In genomic region chr20:51616060-51616459, GRCh38 we compare ENCODE assay signal across 3 cellular contexts.
TF ChIP-seq lines count a peak whose summit lies in the region.

No MANE protein-coding gene starts in this region.

TF ChIP-seq in SK-N-SH, 30 proteins besides CTCF, POLR2A, EP300 and RAD21 (continued from another document):
- TF ChIP-seq PBX3 (IDR thresholded peaks at IDR 0.05): no peak

TF ChIP-seq in SK-N-SH treated with all-trans-retinoic acid at 6 μM for 48 hours, 23 proteins besides CTCF, POLR2A, EP300 and RAD21 (continued from another document):
- TF ChIP-seq PATZ1 (CRISPR knock-in tag; IDR thresholded peaks at IDR 0.05; ENCODE audit: borderline replicate concordance): no peak
- TF ChIP-seq ZNF8 (CRISPR knock-in tag; IDR thresholded peaks at IDR 0.05): no peak
- TF ChIP-seq BACH2 (CRISPR knock-in tag; IDR thresholded peaks at IDR 0.05; ENCODE audit: borderline replicate concordance): no peak

TF ChIP-seq in WTC11, 78 proteins besides CTCF, POLR2A, EP300 and RAD21 (continued from another document):
- no peak for TF ChIP-seq ZSCAN18 (CRISPR knock-in tag; IDR thresholded peaks at IDR 0.05)
- no peak for TF ChIP-seq TCF7 (CRISPR knock-in tag; IDR thresholded peaks at IDR 0.05; ENCODE audit: low read depth)
- no peak for TF ChIP-seq TEAD4 (CRISPR knock-in tag; IDR thresholded peaks at IDR 0.05)
- no peak for TF ChIP-seq ZNF281 (CRISPR knock-in tag; IDR thresholded peaks at IDR 0.05)
- no peak for TF ChIP-seq MAX (CRISPR knock-in tag; IDR thresholded peaks at IDR 0.05)
- TF ChIP-seq SMAD4 (CRISPR knock-in tag; IDR thresholded peaks at IDR 0.05): no peak
- TF ChIP-seq PREB (CRISPR knock-in tag; IDR thresholded peaks at IDR 0.05; ENCODE audit: borderline replicate concordance): no peak
- TF ChIP-seq RORB (CRISPR knock-in tag; IDR thresholded peaks at IDR 0.05): no peak
- TF ChIP-seq ZNF263 (CRISPR knock-in tag; IDR thresholded peaks at IDR 0.05; ENCODE audit: low read depth): no peak
- TF ChIP-seq USF1 (CRISPR knock-in tag; IDR thresholded peaks at IDR 0.05): no peak
TF ChIP-seq in WTC11: peak in this region for 0.
